In the genomic region with DNA sequence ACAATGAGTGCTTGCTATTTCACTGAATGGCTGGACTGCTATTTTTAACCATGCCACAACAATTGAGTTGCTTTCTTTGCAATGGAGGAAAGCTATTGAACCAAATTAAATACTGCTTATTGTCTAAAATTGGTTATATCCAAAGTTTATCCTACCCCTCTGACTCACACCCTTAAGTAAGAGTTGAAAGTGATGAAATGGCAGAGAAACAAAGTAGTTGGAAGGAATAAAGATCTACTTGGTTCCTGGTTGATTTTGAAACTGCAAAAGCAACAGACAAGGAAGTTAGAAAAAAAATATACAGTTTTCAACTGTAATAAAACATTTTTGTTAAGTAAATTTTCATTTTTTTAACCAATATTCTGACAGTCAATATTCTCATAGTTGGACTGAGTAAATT, we compare ENCODE assay signal across 15 cellular contexts. TPM values are rescaled to one million over a fixed set of nuclear protein-coding genes. Genes with fewer than 3 reads are reported as not detected.
DNase-seq lines count a peak whose midpoint lies in the region; ATAC-seq and TF ChIP-seq lines count a peak whose summit lies in the region.
"Had no signal": no experiment of that assay in that cellular context is flagged by ENCODE, and none has a peak within 500 bp of the region (broad histone marks: within the 10 kb centered on the region; RNA-seq: fewer than 3 reads in every experiment).

No MANE protein-coding gene starts in this region.

- CTCF ChIA-PET in A673 (lab: Charles Lee), result no interaction called here

- no peaks in the 10 kb centered on the region for H3K9me2 ChIP-seq in GM23248 (ENCODE audit: insufficient read depth)

- TF ChIP-seq EP300 in gastroesophageal sphincter (IDR thresholded peaks at IDR 0.05), result no peak

- peak overlapping the region; percentile 4 for H2AFZ ChIP-seq in GM23248

- no peaks in the 10 kb centered on the region for H4K20me1 ChIP-seq in GM23248 (ENCODE audit: insufficient read depth)

- peak overlapping the region; percentile 56 for H3K4me2 ChIP-seq in GM23248 (ENCODE audit: unreplicated experiment)
- H3K4me2 ChIP-seq: BLaER1 had no signal

- no peaks in the 10 kb centered on the region for H3K27me3 ChIP-seq in A673 (replicated peaks; ENCODE audit: insufficient read depth, low read depth, low read length, poor library complexity)
- no peaks in the 10 kb centered on the region for H3K27me3 ChIP-seq in GM23248 (replicated peaks; ENCODE audit: insufficient read depth)
- H3K27me3 ChIP-seq in gastroesophageal sphincter, result no peaks in the 10 kb centered on the region
- H3K27me3 ChIP-seq: BLaER1, transverse colon had no signal

- TF ChIP-seq CTCF in A673 (conservative IDR thresholded peaks at IDR 0.05; ENCODE audit: low read depth, low read length), result no peak
- TF ChIP-seq CTCF in gastroesophageal sphincter (IDR thresholded peaks at IDR 0.05), result no peak

- POLR2A ChIA-PET in A673 (lab: Charles Lee; ENCODE audit: low non-redundant PET), result no interaction called here

- no peak for TF ChIP-seq POLR2A in gastroesophageal sphincter (IDR thresholded peaks at IDR 0.05)

- H3K27ac ChIP-seq in A673 (ENCODE audit: low read depth, low read length, poor library complexity, severe bottlenecking) (no peak overlapping the region), GM23248 (peak overlapping the region; percentile 56), gastroesophageal sphincter (no peak overlapping the region)
- H3K27ac ChIP-seq: BLaER1 had no signal

- H3K36me3 ChIP-seq in A673 (ENCODE audit: insufficient read depth, low read length, poor library complexity, severe bottlenecking) (no peaks in the 10 kb centered on the region), GM23248 (ENCODE audit: low read depth) (no peaks in the 10 kb centered on the region), gastroesophageal sphincter (no peaks in the 10 kb centered on the region)
- H3K36me3 ChIP-seq: transverse colon had no signal

- H3K9ac ChIP-seq in GM23248, result peak overlapping the region; percentile 40
- H3K9ac ChIP-seq: BLaER1 had no signal

- peaks cover 53% of the 10 kb centered on the region for H3K4me1 Mint-ChIP-seq in T-helper 17 cell

- H3K9me3 ChIP-seq in A673 (ENCODE audit: low read depth, low read length, poor library complexity, severe bottlenecking) (no peaks in the 10 kb centered on the region), GM23248 (ENCODE audit: low read depth) (no peaks in the 10 kb centered on the region), T-helper 17 cell (ENCODE audit: control insufficient read depth, low read length, poor library complexity, severe bottlenecking) (no peaks in the 10 kb centered on the region), gastroesophageal sphincter (no peaks in the 10 kb centered on the region)
- H3K9me3 ChIP-seq: transverse colon had no signal

- no peaks in the 10 kb centered on the region for H3K27me3 Mint-ChIP-seq in T-helper 17 cell

- in situ Hi-C loops in GM23248 (cut with MboI), result no loop called here

- intact Hi-C loops in A673 (cut with micrococcal nuclease; ENCODE audit: unreplicated experiment), result no loop called here

- no peak overlapping the region for H3K4me3 ChIP-seq in A673 (ENCODE audit: low read depth, low read length, poor library complexity, severe bottlenecking)
- H3K4me3 ChIP-seq in GM23248, result 0 out of 2 replicates have a peak overlapping the region, but pooled peaks have one; percentile 13
- H3K4me3 ChIP-seq in gastroesophageal sphincter, result no peak overlapping the region
- H3K4me3 ChIP-seq: BLaER1, transverse colon had no signal

- H3K27ac Mint-ChIP-seq in T-helper 17 cell, result peak overlapping the region; percentile 75

- H3K4me1 ChIP-seq in A673 (ENCODE audit: insufficient read depth, low read length, poor library complexity, severe bottlenecking) (peaks cover 19% of the 10 kb centered on the region), GM23248 (ENCODE audit: insufficient read depth) (peaks cover 12% of the 10 kb centered on the region), gastroesophageal sphincter (peaks cover 0 to 8% (median 0%) of the 10 kb centered on the region in 3 donors)
- H3K4me1 ChIP-seq: BLaER1 had no signal

- H3K79me2 ChIP-seq in GM23248 (ENCODE audit: insufficient read depth), result peaks cover 61% of the 10 kb centered on the region

- DNase-seq in A673 (ENCODE audit: low spot score), result peak; percentile 32
- DNase-seq in GM23248, result peak; percentile 81
- no peak for DNase-seq in T-helper 17 cell
- no peak for DNase-seq in stimulated activated CD4-positive, alpha-beta T cell treated with anti-CD3 and anti-CD28 coated beads, Interleukin-1b, Interleukin-23, amount 100 ng/mL, for 48 hours
- no peak for DNase-seq in T1000 (lab: John Stamatoyannopoulos, UW)
- DNase-seq: activated effector memory CD4-positive, alpha-beta T cell treated with anti-CD3 and anti-CD28 coated beads, Interleukin-2, amount 50 U/mL, for 16 hours; effector CD8-positive, alpha-beta T cell; islet precursor cell; NCI-H187; occipital lobe; transverse colon had no signal

- H3F3A ChIP-seq in GM23248 (ENCODE audit: insufficient read depth), result no peaks in the 10 kb centered on the region

- H3K4me3 Mint-ChIP-seq in T-helper 17 cell, result peak overlapping the region; percentile 55

- BruUV-seq in A673 (replicated peaks; lab: Mats Ljungman, UMichigan), result no TSS peak

- no peak for ATAC-seq in T-helper 17 cell
- peak; percentile 61 for ATAC-seq in gastroesophageal sphincter
- no peak for ATAC-seq in HG02973 (IDR thresholded peaks at IDR 0.05; ENCODE audit: unreplicated experiment)
- ATAC-seq in HG02870 (IDR thresholded peaks at IDR 0.05; ENCODE audit: unreplicated experiment), result no peak

- H3K36me3 Mint-ChIP-seq in T-helper 17 cell (ENCODE audit: low read depth), result no peaks in the 10 kb centered on the region

RNA-seq across cellular contexts. Expression of gene EML4, which starts 47.6 kb away (rescaled TPM):
- 93.7 and 103 TPM in 2 replicates for total RNA-seq in A673 (2021)
- total RNA-seq in GM23248 (2014; rRNA removed; shearing (Covaris generic)), result 19.3 and 21.8 TPM in 2 replicates
- 21.0 and 21.7 TPM in 2 replicates for polyA plus RNA-seq in GM23248 (2016; fragmentation: Nextera tagmentation; extraction: Ambion mirVana)
- total RNA-seq in T-helper 17 cell, result 100 to 1,000 TPM; 292 to 348 TPM
- total RNA-seq in gastroesophageal sphincter, result 10 to 100 TPM; 18.5 to 31.4 (median 23.7) TPM

Comparison
In these comparisons a context has a peak if more than half of its experiments do, and no peak if none do; other contexts are left out.
1. DNase-seq: peak in A673 (single experiment) and GM23248 (single experiment); none in T-helper 17 cell (0 of 3), stimulated activated CD4-positive, alpha-beta T cell treated with anti-CD3 and anti-CD28 coated beads, Interleukin-1b, Interleukin-23, amount 100 ng/mL, for 48 hours (single experiment) and T1000 (single experiment).